ENCODE assay signal across 8 cellular contexts in the genomic region with DNA sequence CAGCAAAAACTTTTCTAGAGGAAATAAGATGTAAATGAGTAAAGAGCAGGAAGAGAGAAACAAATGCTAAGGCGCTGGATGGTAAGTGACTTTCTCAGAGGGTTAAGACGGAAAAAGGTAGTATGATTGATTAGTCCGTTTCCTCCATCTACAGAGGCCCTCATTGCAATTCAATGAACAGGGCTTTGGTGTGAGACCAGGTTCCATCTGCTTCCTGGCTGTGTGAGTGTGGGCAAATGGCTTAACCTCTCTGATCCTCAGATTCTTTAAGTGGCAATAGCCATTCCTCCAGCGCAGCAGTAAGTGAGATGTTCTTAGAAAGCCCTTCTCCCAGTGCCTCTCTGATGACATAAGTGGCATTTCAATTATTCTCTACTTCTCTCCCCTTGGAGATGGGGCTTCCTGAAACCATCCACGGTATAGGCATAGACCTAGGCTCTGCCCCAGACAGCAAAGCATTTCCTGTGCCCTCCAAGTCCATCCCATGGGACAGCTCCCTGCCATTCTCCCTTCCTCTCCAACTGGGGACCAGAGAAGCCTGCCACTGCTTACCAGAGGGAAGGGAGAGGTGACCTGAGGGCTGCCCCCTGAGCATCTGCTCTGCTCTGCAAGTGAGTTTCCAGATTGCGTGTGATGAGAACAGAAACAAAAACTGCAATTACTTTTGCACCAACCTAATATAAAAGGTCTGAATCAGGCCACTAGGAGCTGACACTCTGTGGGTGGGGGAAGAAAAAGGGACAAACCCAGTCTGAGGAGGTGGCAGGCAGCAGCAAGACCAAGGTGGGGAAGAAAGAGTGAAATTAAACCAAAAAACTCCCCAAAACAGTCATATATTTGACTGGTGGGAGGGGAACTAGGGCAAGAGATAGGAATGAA. TPM values are rescaled to one million over a fixed set of nuclear protein-coding genes. Genes with fewer than 3 reads are reported as not detected.
DNase-seq lines count a peak whose midpoint lies in the region; ATAC-seq, FAIRE-seq and TF ChIP-seq lines count a peak whose summit lies in the region.

No MANE protein-coding gene starts in this region.

- POLR2A ChIA-PET in GM12878 (lab: Charles Lee): interaction anchor here (1.1 to 2.1 kb wide), 4 partner anchors 16 to 41 kb away, joined by 4 to 8 read pairs (median 4); no protein-coding TSS in a partner anchor

- peak; percentile 63 for TF ChIP-seq POLR2A in GM12878 (IDR thresholded peaks at IDR 0.05; ENCODE audit: low read depth, low read length)

- H3K9ac ChIP-seq in GM12878 (ENCODE audit: control insufficient read depth, insufficient read depth, low read length): peak overlapping the region; percentile 49

- FAIRE-seq in GM12878 (lab: Jason Lieb, UNC): peak; percentile 89

- TF ChIP-seq EP300 in GM12878 (IDR thresholded peaks at IDR 0.05; ENCODE audit: borderline replicate concordance in 1 of 2, control insufficient read depth in 1 of 2, low read depth in 2 of 2, low read length in 2 of 2): peak; percentile 71 to 87

- in situ Hi-C loops in GM12878 (cut with MboI): no loop called here

- H3K36me3 ChIP-seq in GM12878 (ENCODE audit: control insufficient read depth in 2 of 2, insufficient read depth in 2 of 2, low read length in 1 of 2): no peaks in the 10 kb centered on the region

- H2AFZ ChIP-seq in GM12878 (ENCODE audit: control insufficient read depth, low read depth, low read length): peak overlapping the region; percentile 38; the same call in 1 of the 2 replicates

- RAD21 ChIA-PET in GM12878 (lab: Charles Lee; ENCODE audit: unreplicated experiment): interaction anchor here (0.8 to 6.7 kb wide), 11 partner anchors 14 to 120 kb away, joined by 3 to 40 read pairs (median 4); a partner anchor contains a TSS

- SMC1A ChIA-PET in GM12878 (lab: Charles Lee; ENCODE audit: uncharacterized antibody, unreplicated experiment): interaction anchor here (1.0 to 3.3 kb wide), 19 partner anchors 10 to 120 kb away, joined by 3 to 27 read pairs (median 5); a partner anchor contains a TSS

- peak overlapping the region; percentile 0; the same call in 1 of the 2 replicates for H3K4me3 ChIP-seq in GM12878

- DNase-seq in GM20000 (ENCODE audit: low spot score): peak; percentile 73
- DNase-seq in GM12878 (ENCODE audit: low read depth, low spot score): peak; percentile 88
- no peak for DNase-seq in AG08396 (ENCODE audit: low spot score)
- DNase-seq in activated gamma-delta T cell (lab: John Stamatoyannopoulos, UW): no peak
- no peak for DNase-seq in medulla oblongata (ENCODE audit: extremely low spot score)
- no peak for DNase-seq in NCI-H345 (lab: John Stamatoyannopoulos, UW)

- under 1% methylated on average over 6 of the region's 6 CpGs for WGBS in GM12878 (ENCODE audit: insufficient coverage, insufficient replicate concordance, low lambda C conversion rate, missing lambda C conversion rate)

- no TSS peak for BruUV-seq in GM12878 (replicated peaks; lab: Mats Ljungman, UMichigan)

- peak; percentile 73 for ATAC-seq in HG03354 (IDR thresholded peaks at IDR 0.05; ENCODE audit: poor library complexity, severe bottlenecking, unreplicated experiment)
- peak; percentile 84 for ATAC-seq in GM12878

- H3K9me3 ChIP-seq in GM12878 (replicated peaks; ENCODE audit: control insufficient read depth, insufficient read depth, low read length): no peaks in the 10 kb centered on the region

- H3K4me1 ChIP-seq in GM12878 (ENCODE audit: control insufficient read depth, insufficient read depth, low read length): peaks cover 60% of the 10 kb centered on the region

- H3K4me2 ChIP-seq in GM12878 (ENCODE audit: control insufficient read depth, insufficient read depth): peak overlapping the region; percentile 79

- TF ChIP-seq CTCF in GM12874 (IDR thresholded peaks at IDR 0.05; ENCODE audit: insufficient read depth, low read depth, low read length): peak; percentile 27; the same call in 1 of the 2 replicates
- no peak for TF ChIP-seq CTCF in GM20000 (IDR thresholded peaks at IDR 0.05; ENCODE audit: extremely low read depth, missing control alignments)
- TF ChIP-seq CTCF in GM12878 (IDR thresholded peaks at IDR 0.05 in 2 of 3, conservative IDR thresholded peaks at IDR 0.05 in 1 of 3; ENCODE audit: control insufficient read depth in 2 of 3, extremely low read depth in 1 of 3, insufficient read depth in 1 of 3, low read depth in 3 of 3, low read length in 3 of 3): peak; percentile 10 to 36 (median 14); a peak in 3 of 6 replicates

- TF ChIP-seq RAD21 in GM12878 (IDR thresholded peaks at IDR 0.05; ENCODE audit: insufficient read depth, low read depth, low read length): peak; percentile 54

- no peaks in the 10 kb centered on the region for H3K27me3 ChIP-seq in GM12878 (replicated peaks in 1 of 2; ENCODE audit: control insufficient read depth in 2 of 2, insufficient read depth in 2 of 2, low read length in 1 of 2)

- CTCF ChIA-PET in GM12878 (lab: Yijun Ruan, JAX): interaction anchor here (0.6 to 4.0 kb wide), 8 partner anchors 9 to 199 kb away, joined by 3 to 10 read pairs (median 4); no protein-coding TSS in a partner anchor

- no peaks in the 10 kb centered on the region for H4K20me1 ChIP-seq in GM12878 (ENCODE audit: control insufficient read depth, insufficient read depth)

- no peaks in the 10 kb centered on the region for H3K79me2 ChIP-seq in GM12878 (ENCODE audit: control insufficient read depth, insufficient read depth, low read length)

- intact Hi-C loops in GM12878 (cut with micrococcal nuclease; ENCODE audit: unreplicated experiment): loop anchor here (1.0 to 2.0 kb wide), 4 partner anchors 19 to 113 kb away; no protein-coding TSS in a partner anchor

- H3K27ac ChIP-seq in GM12878 (ENCODE audit: control insufficient read depth, insufficient read depth): peak overlapping the region; percentile 77

TF ChIP-seq in GM12878, 131 proteins besides CTCF, POLR2A, EP300 and RAD21 (continues in another document):
- TF ChIP-seq PAX8 (IDR thresholded peaks at IDR 0.05) (no peak), STAT1 (conservative IDR thresholded peaks at IDR 0.05) (no peak), SIN3A (IDR thresholded peaks at IDR 0.05; ENCODE audit: low read depth, low read length) (no peak)
- TF ChIP-seq, protein P1, sequence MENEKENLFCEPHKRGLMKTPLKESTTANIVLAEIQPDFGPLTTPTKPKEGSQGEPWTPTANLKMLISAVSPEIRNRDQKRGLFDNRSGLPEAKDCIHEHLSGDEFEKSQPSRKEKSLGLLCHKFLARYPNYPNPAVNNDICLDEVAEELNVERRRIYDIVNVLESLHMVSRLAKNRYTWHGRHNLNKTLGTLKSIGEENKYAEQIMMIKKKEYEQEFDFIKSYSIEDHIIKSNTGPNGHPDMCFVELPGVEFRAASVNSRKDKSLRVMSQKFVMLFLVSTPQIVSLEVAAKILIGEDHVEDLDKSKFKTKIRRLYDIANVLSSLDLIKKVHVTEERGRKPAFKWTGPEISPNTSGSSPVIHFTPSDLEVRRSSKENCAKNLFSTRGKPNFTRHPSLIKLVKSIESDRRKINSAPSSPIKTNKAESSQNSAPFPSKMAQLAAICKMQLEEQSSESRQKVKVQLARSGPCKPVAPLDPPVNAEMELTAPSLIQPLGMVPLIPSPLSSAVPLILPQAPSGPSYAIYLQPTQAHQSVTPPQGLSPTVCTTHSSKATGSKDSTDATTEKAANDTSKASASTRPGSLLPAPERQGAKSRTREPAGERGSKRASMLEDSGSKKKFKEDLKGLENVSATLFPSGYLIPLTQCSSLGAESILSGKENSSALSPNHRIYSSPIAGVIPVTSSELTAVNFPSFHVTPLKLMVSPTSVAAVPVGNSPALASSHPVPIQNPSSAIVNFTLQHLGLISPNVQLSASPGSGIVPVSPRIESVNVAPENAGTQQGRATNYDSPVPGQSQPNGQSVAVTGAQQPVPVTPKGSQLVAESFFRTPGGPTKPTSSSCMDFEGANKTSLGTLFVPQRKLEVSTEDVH (IDR thresholded peaks at IDR 0.05; ENCODE audit: low read depth, partially characterized antibody): no peak
- TF ChIP-seq, protein P2, sequence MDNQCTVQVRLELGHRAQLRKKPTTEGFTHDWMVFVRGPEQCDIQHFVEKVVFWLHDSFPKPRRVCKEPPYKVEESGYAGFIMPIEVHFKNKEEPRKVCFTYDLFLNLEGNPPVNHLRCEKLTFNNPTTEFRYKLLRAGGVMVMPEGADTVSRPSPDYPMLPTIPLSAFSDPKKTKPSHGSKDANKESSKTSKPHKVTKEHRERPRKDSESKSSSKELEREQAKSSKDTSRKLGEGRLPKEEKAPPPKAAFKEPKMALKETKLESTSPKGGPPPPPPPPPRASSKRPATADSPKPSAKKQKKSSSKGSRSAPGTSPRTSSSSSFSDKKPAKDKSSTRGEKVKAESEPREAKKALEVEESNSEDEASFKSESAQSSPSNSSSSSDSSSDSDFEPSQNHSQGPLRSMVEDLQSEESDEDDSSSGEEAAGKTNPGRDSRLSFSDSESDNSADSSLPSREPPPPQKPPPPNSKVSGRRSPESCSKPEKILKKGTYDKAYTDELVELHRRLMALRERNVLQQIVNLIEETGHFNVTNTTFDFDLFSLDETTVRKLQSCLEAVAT (IDR thresholded peaks at IDR 0.05): peak; percentile 72

RNA-seq across cellular contexts. Expression of a gene that starts 12.7 kb away (rescaled TPM):
- 514 and 528 TPM in 2 replicates for total RNA-seq in GM12878 (2013; cell fraction: nucleolus; rRNA removed)
- total RNA-seq in GM12878 (2014; rRNA removed) (92.1 and 101 TPM in 2 replicates), GM12878 (2014; rRNA removed; fragmentation: Illumina TruSeq; extraction: Trizol) (133 and 148 TPM in 2 replicates), GM12878 (2021) (293 and 295 TPM in 2 replicates)
- 121 TPM for polyA plus RNA-seq in GM12878 (2011; ENCODE audit: low read depth)
- polyA plus RNA-seq in GM12878 (2011; rRNA removed) (190 and 193 TPM in 2 replicates), GM12878 (2014; fragmentation: Illumina TruSeq; extraction: Trizol) (264 and 295 TPM in 2 replicates), GM12878 (2014; fragmentation: Nextera tagmentation; extraction: Ambion mirVana) (10 to 100 TPM; 57.1 to 65.3 TPM), GM12878 (2014; rRNA removed) (188 and 201 TPM in 2 replicates), GM12878 (2016; fragmentation: Nextera tagmentation; extraction: Ambion mirVana) (100 to 1,000 TPM in 1 of 2 experiments, 10 to 100 TPM in 1; 95.6 to 108 TPM)
- polyA plus RNA-seq in GM12878 (2011; cell fraction: cytosol; rRNA removed): 279 and 303 TPM in 2 replicates
- polyA plus RNA-seq in GM12878 (2011; cell fraction: nucleus; rRNA removed): 148 and 190 TPM in 2 replicates
- polyA plus RNA-seq in GM12878 (2012): 190 and 271 TPM in 2 replicates
- polyA minus RNA-seq in GM12878 (2011; rRNA and poly(A)+ RNA removed): 318 and 386 TPM in 2 replicates
- 126 and 137 TPM in 2 replicates for polyA minus RNA-seq in GM12878 (2011; cell fraction: cytosol; rRNA and poly(A)+ RNA removed)
- 179 and 299 TPM in 2 replicates for polyA minus RNA-seq in GM12878 (2011; cell fraction: nucleus; rRNA and poly(A)+ RNA removed)

Comparison
In these comparisons a context has a peak if more than half of its experiments do, and no peak if none do; other contexts are left out.
1. DNase-seq: peak in GM20000 (single experiment) and GM12878 (single experiment); none in AG08396 (single experiment), activated gamma-delta T cell (single experiment), medulla oblongata (single experiment) and NCI-H345 (single experiment).